1 cellular context compared by ENCODE assay signal in genomic region chr5:75236322-75237316, GRCh38.
A peak's percentile ranks its signal among the peaks of the same experiment; 100 is the strongest.
TF ChIP-seq lines count a peak whose summit lies in the region.

TSS of gene ANKRD31 (minus strand) at chr5:75236878. CDS start at chr5:75236686, 192 bp downstream.

TF ChIP-seq in K562, 482 proteins besides CTCF, POLR2A, EP300 and RAD21 (continued from another document and continues in another):
- TF ChIP-seq ZNF395 (CRISPR knock-in tag; IDR thresholded peaks at IDR 0.05) (no peak), NFYB (IDR thresholded peaks at IDR 0.05; ENCODE audit: extremely low read depth, insufficient read length) (no peak), PTRF (tag; IDR thresholded peaks at IDR 0.05) (no peak), TGIF2 (CRISPR knock-in tag; IDR thresholded peaks at IDR 0.05) (no peak), RUNX1 (IDR thresholded peaks at IDR 0.05; ENCODE audit: low read depth) (no peak), MYNN (IDR thresholded peaks at IDR 0.05) (no peak), MYNN (CRISPR knock-in tag; IDR thresholded peaks at IDR 0.05) (no peak), ARID3A (IDR thresholded peaks at IDR 0.05; ENCODE audit: borderline replicate concordance, low read depth, low read length) (no peak), RBM22 (IDR thresholded peaks at IDR 0.05; ENCODE audit: low read depth, low read length, poor library complexity, severe bottlenecking) (no peak), ZNF41 (CRISPR knock-in tag; conservative IDR thresholded peaks at IDR 0.05) (no peak), SMAD4 (CRISPR knock-in tag; conservative IDR thresholded peaks at IDR 0.05) (peak; percentile 89), GATAD2B (IDR thresholded peaks at IDR 0.05; ENCODE audit: borderline replicate concordance) (peak; percentile 98), ZNF717 (CRISPR knock-in tag; IDR thresholded peaks at IDR 0.05) (no peak), EWSR1 (IDR thresholded peaks at IDR 0.05; ENCODE audit: borderline replicate concordance, low read depth, partially characterized antibody) (no peak), ZNF280A (IDR thresholded peaks at IDR 0.05; ENCODE audit: low read depth, partially characterized antibody) (no peak), TAF7 (tag; IDR thresholded peaks at IDR 0.05) (peak; percentile 26; the same call in 1 of the 2 replicates), HINFP (tag; conservative IDR thresholded peaks at IDR 0.05; ENCODE audit: low read depth) (no peak), USF1 (CRISPR knock-in tag; IDR thresholded peaks at IDR 0.05) (no peak), HDAC8 (tag; IDR thresholded peaks at IDR 0.05) (no peak), HOXB6 (CRISPR knock-in tag; IDR thresholded peaks at IDR 0.05; ENCODE audit: borderline replicate concordance) (no peak), GABPB1 (CRISPR knock-in tag; IDR thresholded peaks at IDR 0.05) (peak; percentile 78), ZNF511 (CRISPR knock-in tag; IDR thresholded peaks at IDR 0.05) (0 out of 2 replicates have a peak, but pooled peaks have one; percentile 19), ERF (CRISPR knock-in tag; IDR thresholded peaks at IDR 0.05) (no peak), GTF2F1 (IDR thresholded peaks at IDR 0.05; ENCODE audit: low read depth, low read length) (no peak), PHTF2 (CRISPR knock-in tag; IDR thresholded peaks at IDR 0.05) (no peak), IFI16 (CRISPR knock-in tag; IDR thresholded peaks at IDR 0.05) (no peak), TOE1 (IDR thresholded peaks at IDR 0.05; ENCODE audit: borderline replicate concordance) (no peak), TOE1 (CRISPR knock-in tag; IDR thresholded peaks at IDR 0.05; ENCODE audit: borderline replicate concordance, low read depth) (no peak), CHD7 (IDR thresholded peaks at IDR 0.05; ENCODE audit: low read depth, low read length) (no peak), E2F6 (IDR thresholded peaks at IDR 0.05; ENCODE audit: borderline replicate concordance in 1 of 2, extremely low read depth in 1 of 2, insufficient read depth in 1 of 2, insufficient read length in 1 of 2, low read depth in 1 of 2, low read length in 1 of 2, poor library complexity in 1 of 2, severe bottlenecking in 1 of 2) (peak; percentile 14 to 86), ETV1 (tag; conservative IDR thresholded peaks at IDR 0.05; ENCODE audit: low read depth) (peak; percentile 70), KDM5B (IDR thresholded peaks at IDR 0.05; ENCODE audit: insufficient replicate concordance, low read depth, low read length) (peak; percentile 73), MTF1 (CRISPR knock-in tag; IDR thresholded peaks at IDR 0.05; ENCODE audit: borderline replicate concordance) (no peak), ZNF445 (CRISPR knock-in tag; IDR thresholded peaks at IDR 0.05; ENCODE audit: low read depth) (no peak), ZNF76 (CRISPR knock-in tag; IDR thresholded peaks at IDR 0.05; ENCODE audit: borderline replicate concordance) (no peak), NCOR1 (IDR thresholded peaks at IDR 0.05) (no peak), BRCA1 (IDR thresholded peaks at IDR 0.05) (no peak), BRCA1 (CRISPR knock-in tag; IDR thresholded peaks at IDR 0.05) (no peak), CHD2 (IDR thresholded peaks at IDR 0.05; ENCODE audit: low read depth, low read length) (no peak), NONO (IDR thresholded peaks at IDR 0.05; ENCODE audit: low read depth in 2 of 2, low read length in 1 of 2) (peak; percentile 22 to 76; a peak in 1 of 4 replicates), ATF6 (CRISPR knock-in tag; IDR thresholded peaks at IDR 0.05) (no peak), MCM3 (IDR thresholded peaks at IDR 0.05) (no peak), TFAM (CRISPR knock-in tag; conservative IDR thresholded peaks at IDR 0.05) (no peak), CBFB (CRISPR knock-in tag; IDR thresholded peaks at IDR 0.05) (no peak)
